In genomic region chr20:35856866-35857265, GRCh38 we compare ENCODE assay signal across 16 cellular contexts.
"Had no signal": no experiment of that assay in that cellular context is flagged by ENCODE, and none has a peak within 500 bp of the region (broad histone marks: within the 10 kb centered on the region; RNA-seq: fewer than 3 reads in every experiment).

No MANE protein-coding gene starts in this region.

- H3K4me3 ChIP-seq: lung, mucosa of descending colon, right atrium auricular region, transverse colon had no signal

- H3K9me3 ChIP-seq: mucosa of descending colon, right atrium auricular region, transverse colon had no signal

- H3K27me3 ChIP-seq: right atrium auricular region, transverse colon had no signal

- H3K4me3 Mint-ChIP-seq: activated naive CD8-positive, alpha-beta T cell treated with anti-CD3 and anti-CD28 coated beads, Interleukin-2, amount 10 ng/mL, durations not matched to agents 7 days and 5 days; brain; natural killer cell treated with Interleukin-12 subunit alpha and Interleukin-12 subunit beta and Interleukin-15 and Interleukin-18, amount 100 ng/mL, for 72 hours had no signal

- H3K27me3 Mint-ChIP-seq: activated naive CD8-positive, alpha-beta T cell treated with anti-CD3 and anti-CD28 coated beads, Interleukin-2, amount 10 ng/mL, durations not matched to agents 7 days and 5 days; brain; natural killer cell treated with Interleukin-12 subunit alpha and Interleukin-12 subunit beta and Interleukin-15 and Interleukin-18, amount 100 ng/mL, for 72 hours had no signal

- H3K27ac Mint-ChIP-seq: activated naive CD8-positive, alpha-beta T cell treated with anti-CD3 and anti-CD28 coated beads, Interleukin-2, amount 10 ng/mL, durations not matched to agents 7 days and 5 days had no signal

- H3K4me1 ChIP-seq: right atrium auricular region, transverse colon had no signal

- H3K4me1 Mint-ChIP-seq: brain had no signal

- H3K9me3 Mint-ChIP-seq: activated naive CD8-positive, alpha-beta T cell treated with anti-CD3 and anti-CD28 coated beads, Interleukin-2, amount 10 ng/mL, durations not matched to agents 7 days and 5 days; brain; natural killer cell treated with Interleukin-12 subunit alpha and Interleukin-12 subunit beta and Interleukin-15 and Interleukin-18, amount 100 ng/mL, for 72 hours had no signal

- H3K27ac ChIP-seq: right atrium auricular region, transverse colon had no signal

- DNase-seq: activated effector memory CD4-positive, alpha-beta T cell treated with Interleukin-2 at 50 U/mL for 16 hours; activated naive CD8-positive, alpha-beta T cell treated with anti-CD3 and anti-CD28 coated beads, Interleukin-2, amount 10 ng/mL, durations not matched to agents 7 days and 5 days; effector CD8-positive, alpha-beta T cell; foreskin fibroblast; mucosa of descending colon; nucleus accumbens; posterior cingulate gyrus; stimulated activated CD4-positive, alpha-beta T cell treated with anti-CD3 and anti-CD28 coated beads, Interleukin-4, amount 100 ng/mL, for 24 hours; stimulated activated naive CD4-positive, alpha-beta T cell treated with Interleukin-2 at 50 U/mL for 16 hours; substantia nigra; T-helper 9 cell; transverse colon had no signal
